In genomic region chr10:7233259-7233991, GRCh38 we compare ENCODE assay signal across 16 cellular contexts.
DNase-seq lines count a peak whose midpoint lies in the region; ATAC-seq and TF ChIP-seq lines count a peak whose summit lies in the region.
"Had no signal": no experiment of that assay in that cellular context is flagged by ENCODE, and none has a peak within 500 bp of the region (broad histone marks: within the 10 kb centered on the region; RNA-seq: fewer than 3 reads in every experiment).

No MANE protein-coding gene starts in this region.

- no peaks in the 10 kb centered on the region for H3K79me1 ChIP-seq in trophoblast cell (ENCODE audit: low read length)

- H3K4me3 ChIP-seq in PC-9 (no peak overlapping the region), trophoblast cell (ENCODE audit: low read depth, low read length) (no peak overlapping the region), coronary artery (no peak overlapping the region)

- no peak overlapping the region for H4K91ac ChIP-seq in trophoblast cell (ENCODE audit: low read depth, low read length)

- H3K4me1 ChIP-seq in PC-9 (replicated peaks; ENCODE audit: insufficient read depth) (no peaks in the 10 kb centered on the region), trophoblast cell (ENCODE audit: control insufficient read depth in 1 of 2, insufficient read depth in 2 of 2, low read length in 2 of 2) (peaks cover 4 to 8% of the 10 kb centered on the region in 2 experiments)

- no peak overlapping the region for H2BK5ac ChIP-seq in trophoblast cell (ENCODE audit: low read depth, low read length, poor library complexity)

- H3K14ac ChIP-seq in trophoblast cell (ENCODE audit: low read length) = no peak overlapping the region

- H2BK120ac ChIP-seq in trophoblast cell (ENCODE audit: insufficient read depth, low read length, poor library complexity) = no peak overlapping the region

- H3K36me3 ChIP-seq in PC-9 (ENCODE audit: low read depth) (no peaks in the 10 kb centered on the region), trophoblast cell (ENCODE audit: control insufficient read depth in 1 of 2, insufficient read depth in 2 of 2, low read length in 2 of 2) (no peaks in the 10 kb centered on the region)

- DNase-seq in GF-D8 (lab: John Stamatoyannopoulos, UW) (peak; percentile 70), PC-9 (peak; percentile 12 to 47), trophoblast cell (peak; percentile 58 to 83), DMS153 treated with DMSO at 0.1 percent for 48 hours (lab: John Stamatoyannopoulos, UW; ENCODE audit: unreplicated experiment) (no peak), coronary artery (ENCODE audit: low spot score) (no peak)
- DNase-seq: activated CD4-positive, alpha-beta T cell treated with anti-CD3 and anti-CD28 coated beads, Interleukin-2, amount 50 U/mL, for 4 hours; activated gamma-delta T cell; endodermal cell; kidney glomerular epithelial cell; NCI-H510A treated with DMSO at 0.1 percent for 48 hours; right cardiac atrium; RPMI8226; stimulated activated CD4-positive, alpha-beta T cell treated with anti-CD3 and anti-CD28 coated beads, Interleukin-4, amount 100 ng/mL, for 24 hours had no signal

- CTCF ChIA-PET in PC-9 (lab: Charles Lee) = no interaction called here

- BruUV-seq in PC-9 (replicated peaks; lab: Mats Ljungman, UMichigan) = no TSS peak

- POLR2A ChIA-PET in PC-9 (lab: Charles Lee; ENCODE audit: unreplicated experiment) = no interaction called here

- H2AK5ac ChIP-seq in trophoblast cell (ENCODE audit: low read length) = no peak overlapping the region

- H4K12ac ChIP-seq in trophoblast cell (ENCODE audit: low read depth, low read length) = no peak overlapping the region

- no peak overlapping the region for H2AFZ ChIP-seq in PC-9
- no peak overlapping the region for H2AFZ ChIP-seq in trophoblast cell (ENCODE audit: insufficient read depth, low read length, poor library complexity)

- H3K27me3 ChIP-seq in PC-9 (ENCODE audit: insufficient read depth, low read depth) (peaks cover 15% of the 10 kb centered on the region; the same call in 1 of the 2 replicates), trophoblast cell (ENCODE audit: insufficient read depth, low read length) (no peaks in the 10 kb centered on the region)

- H3K27ac ChIP-seq in PC-9 = no peak overlapping the region
- H3K27ac ChIP-seq in trophoblast cell (ENCODE audit: low read depth, low read length) = peak overlapping the region; percentile 48
- no peak overlapping the region for H3K27ac ChIP-seq in coronary artery

- no peak overlapping the region for H3K9ac ChIP-seq in trophoblast cell (ENCODE audit: low read length)

- no peak overlapping the region for H3K18ac ChIP-seq in trophoblast cell (ENCODE audit: low read length)

- peak; percentile 96 for ATAC-seq in esophagus mucosa
- no peak for ATAC-seq in HG03342 (IDR thresholded peaks at IDR 0.05; ENCODE audit: unreplicated experiment)
- no peak for ATAC-seq in GM21786 (IDR thresholded peaks at IDR 0.05; ENCODE audit: unreplicated experiment)
- ATAC-seq: right cardiac atrium had no signal

- H3K4me2 ChIP-seq in PC-9 = no peak overlapping the region
- H3K4me2 ChIP-seq in trophoblast cell (ENCODE audit: low read length) = no peak overlapping the region

- H3F3A ChIP-seq in PC-9 (ENCODE audit: insufficient read depth, low read depth) = no peaks in the 10 kb centered on the region

- TF ChIP-seq CTCF in PC-9 (conservative IDR thresholded peaks at IDR 0.05) = no peak
- no peak for TF ChIP-seq CTCF in coronary artery (IDR thresholded peaks at IDR 0.05)

- no peak overlapping the region for H3K23ac ChIP-seq in trophoblast cell (ENCODE audit: low read length)

- H3K9me3 ChIP-seq in PC-9 (ENCODE audit: insufficient read depth, low read depth) (no peaks in the 10 kb centered on the region), trophoblast cell (ENCODE audit: insufficient read depth, low read depth, low read length) (no peaks in the 10 kb centered on the region)

- no CpG with 5 or more reads among the region's 4 CpGs for WGBS in trophoblast cell (ENCODE audit: extremely low coverage, insufficient coverage, insufficient read length)

- H3K9me2 ChIP-seq in PC-9 (ENCODE audit: insufficient read depth) = no peaks in the 10 kb centered on the region

- no peak overlapping the region for H3K4ac ChIP-seq in trophoblast cell (ENCODE audit: low read depth, low read length)

- no peaks in the 10 kb centered on the region for H4K20me1 ChIP-seq in PC-9 (ENCODE audit: insufficient read depth)

- intact Hi-C loops in PC-9 (cut with micrococcal nuclease; ENCODE audit: unreplicated experiment) = no loop called here

- no peak overlapping the region for H4K8ac ChIP-seq in trophoblast cell (ENCODE audit: low read depth, low read length)

- H2BK12ac ChIP-seq in trophoblast cell (ENCODE audit: low read length) = no peak overlapping the region

- H3K79me2 ChIP-seq in PC-9 (ENCODE audit: low read depth) (no peaks in the 10 kb centered on the region), trophoblast cell (ENCODE audit: control insufficient read depth, insufficient read depth, low read length, poor library complexity) (no peaks in the 10 kb centered on the region)

Comparison
In these comparisons a context has a peak if more than half of its experiments do, and no peak if none do; other contexts are left out.
1. DNase-seq: peak in GF-D8 (single experiment), PC-9 (2 of 2) and trophoblast cell (2 of 2); none in DMS153 treated with DMSO at 0.1 percent for 48 hours (single experiment) and coronary artery (single experiment).